24 cellular contexts compared by ENCODE assay signal in the genomic region with DNA sequence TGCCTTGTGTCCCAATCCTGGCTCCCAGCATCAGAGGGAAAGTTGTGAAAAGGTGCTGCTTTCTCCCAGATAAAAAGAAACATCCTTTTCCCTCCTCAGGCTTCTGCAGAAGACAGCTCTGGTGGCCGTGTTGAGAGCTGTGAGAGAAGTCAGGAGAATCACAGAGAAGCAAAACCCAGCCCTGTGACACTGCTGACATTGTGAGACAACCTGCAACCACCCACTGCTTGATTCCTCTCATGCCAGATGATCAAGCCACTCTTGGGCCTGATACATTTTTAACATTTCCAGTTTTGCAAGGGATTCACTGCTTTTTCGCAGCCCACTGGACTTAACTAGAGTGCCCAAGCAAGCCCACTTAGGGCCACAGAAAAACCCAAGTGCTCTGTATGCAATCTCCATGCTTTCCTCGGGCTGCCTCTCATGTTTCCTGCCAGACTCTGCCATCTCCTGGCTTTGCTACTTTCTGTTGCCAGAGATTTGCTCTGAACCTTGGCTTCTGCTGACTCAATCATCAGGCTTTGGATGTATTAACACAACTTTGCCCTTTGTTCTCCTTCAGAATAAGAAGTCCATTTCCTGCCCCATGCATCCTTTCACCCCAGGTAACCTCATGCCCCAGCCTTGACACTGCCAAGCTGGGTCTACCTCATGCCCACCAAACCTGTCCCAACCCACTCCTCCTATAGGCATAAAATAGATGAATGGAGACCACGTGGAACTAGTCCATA. TPM values are rescaled to one million over a fixed set of nuclear protein-coding genes. Genes with fewer than 3 reads are reported as not detected.
"Had no signal": no experiment of that assay in that cellular context is flagged by ENCODE, and none has a peak within 500 bp of the region (broad histone marks: within the 10 kb centered on the region; RNA-seq: fewer than 3 reads in every experiment).

No MANE protein-coding gene starts in this region.

- H2AFZ ChIP-seq: neural progenitor cell had no signal

- ATAC-seq: activated naive CD8-positive, alpha-beta T cell treated with anti-CD3 and anti-CD28 coated beads, Interleukin-2, amount 50 U/mL, for 24 hours; activated T-cell treated with anti-CD3 and anti-CD28 coated beads, Interleukin-2, amount 50 U/mL, for 4 hours; stimulated activated naive CD8-positive, alpha-beta T cell treated with anti-CD3 and anti-CD28 coated beads, Interleukin-15, amount 100 ng/mL, for 72 hours had no signal

- DNase-seq: activated CD4-positive, alpha-beta T cell treated with anti-CD3 and anti-CD28 coated beads, Interleukin-2, amount 10 ng/mL, durations not matched to agents 7 days and 5 days; activated CD8-positive, alpha-beta memory T cell treated with anti-CD3 and anti-CD28 coated beads, Interleukin-2, amount 50 U/mL, for 4 hours; activated naive CD4-positive, alpha-beta T cell treated with anti-CD3 and anti-CD28 coated beads for 36 hours; activated naive CD8-positive, alpha-beta T cell treated with anti-CD3 and anti-CD28 coated beads, Interleukin-2, amount 50 U/mL, for 24 hours; activated T-cell treated with anti-CD3 and anti-CD28 coated beads, Interleukin-2, amount 50 U/mL, for 4 hours; aorta; brain microvascular endothelial cell; colonic mucosa; erythroblast; foreskin melanocyte; glutamatergic neuron; left lung; naive B cell; pancreas; retina; stimulated activated CD4-positive, alpha-beta T cell treated with anti-CD3 and anti-CD28 coated beads, Interleukin-15, amount 100 ng/mL, for 24 hours; stimulated activated CD4-positive, alpha-beta T cell treated with anti-CD3 and anti-CD28 coated beads, Interleukin-2, amount 100 ng/mL, for 48 hours; stimulated activated naive CD8-positive, alpha-beta T cell treated with anti-CD3 and anti-CD28 coated beads, Interleukin-15, amount 100 ng/mL, for 72 hours; testis; upper lobe of left lung had no signal

- H3K27me3 ChIP-seq: brain microvascular endothelial cell, colonic mucosa, left lung, neural progenitor cell, pancreas, testis, upper lobe of left lung had no signal

- H3K9ac ChIP-seq: neural progenitor cell had no signal

- FAIRE-seq: endometrium, keratinocyte, pancreas had no signal

- H3K27ac ChIP-seq: brain microvascular endothelial cell, left lung, neural progenitor cell, skin epidermis, testis, upper lobe of left lung had no signal

- H3K9me3 ChIP-seq: colonic mucosa, left lung, pancreas, testis, upper lobe of left lung had no signal

- H3K36me3 ChIP-seq: brain microvascular endothelial cell, colonic mucosa, left lung, neural progenitor cell, pancreas, upper lobe of left lung had no signal

- H3K4me2 ChIP-seq: neural progenitor cell had no signal

- H3K4me3 ChIP-seq: colonic mucosa, left lung, neural progenitor cell, pancreas, skin epidermis, testis, upper lobe of left lung had no signal

- H3K4me1 ChIP-seq: colonic mucosa, left lung, pancreas, testis, upper lobe of left lung had no signal

RNA-seq across cellular contexts. Expression of a gene that starts 24.9 kb away (rescaled TPM):
- total RNA-seq: activated CD4-positive, alpha-beta T cell treated with anti-CD3 and anti-CD28 coated beads, Interleukin-2, amount 10 ng/mL, durations not matched to agents 7 days and 5 days; activated naive CD4-positive, alpha-beta T cell treated with anti-CD3 and anti-CD28 coated beads for 36 hours; aorta; left lung had no signal
- polyA plus RNA-seq: keratinocyte had no signal
